ENCODE assay signal across 19 cellular contexts in genomic region chr6:153856929-153857376, GRCh38.
"Had no signal": no experiment of that assay in that cellular context is flagged by ENCODE, and none has a peak within 500 bp of the region (broad histone marks: within the 10 kb centered on the region; RNA-seq: fewer than 3 reads in every experiment).

No MANE protein-coding gene starts in this region.

- DNase-seq: KBM-7, MV-4-11, NCI-H1048, NCI-H1105, NCI-H1417, NCI-H1436 treated with DMSO at 0.1 percent for 48 hours, NCI-H1694, NCI-H187 treated with DMSO at 0.1 percent for 48 hours, NCI-H2029 treated with DMSO at 0.1 percent for 48 hours, NCI-H2171 treated with DMSO at 0.1 percent for 48 hours, NCI-H2227 treated with DMSO at 0.1 percent for 48 hours, NCI-H524 treated with DMSO at 0.1 percent for 48 hours, NCI-H774, Right ventricle myocardium superior, RPMI8226, SIG-M5 had no signal

- H3K36me3 ChIP-seq: SJSA1 had no signal

- H3K4me3 ChIP-seq: SJSA1, SK-N-MC had no signal

- FAIRE-seq: RCC 7860 had no signal

- H3K27me3 ChIP-seq: SJSA1 had no signal

- H3K9me3 ChIP-seq: SJSA1 had no signal

- H3K27ac ChIP-seq: SJSA1, SK-N-MC had no signal

- H3K4me1 ChIP-seq: SJSA1 had no signal
